Comparison of ENCODE assay signal across 20 cellular contexts in the genomic region with DNA sequence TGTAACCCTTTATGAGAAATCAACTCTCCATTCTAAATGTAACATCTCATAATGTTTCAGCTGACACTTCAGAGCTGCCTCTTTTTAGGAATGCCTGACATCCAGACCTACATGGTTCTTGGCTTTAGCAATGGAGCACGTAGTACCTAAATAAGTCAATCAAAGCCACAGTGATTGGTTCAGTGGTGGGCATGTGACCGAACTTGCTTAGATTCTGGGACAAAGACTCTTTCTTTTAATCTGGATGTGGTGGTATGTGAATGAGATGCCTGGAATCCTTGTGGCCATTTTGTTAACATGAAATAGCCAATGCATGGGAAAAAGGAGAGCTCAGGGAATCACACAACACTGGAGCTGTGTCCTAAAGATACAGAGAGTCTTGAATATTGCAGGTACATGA. TPM values are rescaled to one million over a fixed set of nuclear protein-coding genes. Genes with fewer than 3 reads are reported as not detected.
DNase-seq lines count a peak whose midpoint lies in the region; ATAC-seq and TF ChIP-seq lines count a peak whose summit lies in the region.
"Had no signal": no experiment of that assay in that cellular context is flagged by ENCODE, and none has a peak within 500 bp of the region (broad histone marks: within the 10 kb centered on the region; RNA-seq: fewer than 3 reads in every experiment).

No MANE protein-coding gene starts in this region.

- no peaks in the 10 kb centered on the region for H3K27me3 Mint-ChIP-seq in activated CD4-positive, alpha-beta memory T cell treated with anti-CD3 and anti-CD28 coated beads for 36 hours
- no peaks in the 10 kb centered on the region for H3K27me3 Mint-ChIP-seq in activated CD4-positive, alpha-beta memory T cell treated with anti-CD3 and anti-CD28 coated beads, Interleukin-2, amount 10 ng/mL, durations not matched to agents 7 days and 5 days
- H3K27me3 Mint-ChIP-seq in CD8-positive, alpha-beta memory T cell: no peaks in the 10 kb centered on the region
- H3K27me3 Mint-ChIP-seq in effector memory CD8-positive, alpha-beta T cell: no peaks in the 10 kb centered on the region
- H3K27me3 Mint-ChIP-seq in nephron progenitor cell (ENCODE audit: low read depth, poor library complexity): peaks cover 4% of the 10 kb centered on the region
- H3K27me3 Mint-ChIP-seq: B cell; CD4-positive, alpha-beta memory T cell had no signal

- no peak overlapping the region for H3K27ac ChIP-seq in CD8-positive, alpha-beta memory T cell (ENCODE audit: low read depth, low read length)
- H3K27ac ChIP-seq in substantia nigra (ENCODE audit: low read depth, low read length, poor library complexity, severe bottlenecking): no peak overlapping the region
- H3K27ac ChIP-seq: Peyer's patch had no signal

- no peaks in the 10 kb centered on the region for H3K9me3 ChIP-seq in CD8-positive, alpha-beta memory T cell (ENCODE audit: low read length)
- H3K9me3 ChIP-seq: Peyer's patch had no signal

- H3K36me3 ChIP-seq in CD8-positive, alpha-beta memory T cell (ENCODE audit: insufficient read depth, low read length): no peaks in the 10 kb centered on the region
- H3K36me3 ChIP-seq: Peyer's patch had no signal

- ATAC-seq in effector memory CD8-positive, alpha-beta T cell (replicated peaks): no peak
- ATAC-seq in HG02870 (IDR thresholded peaks at IDR 0.05; ENCODE audit: unreplicated experiment): no peak
- ATAC-seq: K562 had no signal

- no peak for DNase-seq in activated CD4-positive, alpha-beta memory T cell treated with anti-CD3 and anti-CD28 coated beads for 36 hours
- no peak for DNase-seq in activated CD4-positive, alpha-beta memory T cell treated with anti-CD3 and anti-CD28 coated beads, Interleukin-2, amount 10 ng/mL, durations not matched to agents 7 days and 5 days
- no peak for DNase-seq in CD8-positive, alpha-beta memory T cell
- no peak for DNase-seq in effector memory CD8-positive, alpha-beta T cell
- DNase-seq in nephron progenitor cell: no peak
- DNase-seq in NCI-H1694 (lab: John Stamatoyannopoulos, UW): no peak
- DNase-seq in substantia nigra (lab: John Stamatoyannopoulos, UW): no peak
- DNase-seq: 8988T; CD4-positive, alpha-beta memory T cell; DMS79; NCI-H1092 treated with DMSO at 0.1 percent for 48 hours; NCI-H146; NCI-H2081 treated with DMSO at 0.1 percent for 48 hours; NCI-H748 treated with DMSO at 0.1 percent for 48 hours; NK-92 treated with Interleukin-12 subunit alpha and Interleukin-12 subunit beta, amount 100 ng/mL, for 24 hours; Peyer's patch had no signal

- POLR2A ChIA-PET in activated CD4-positive, alpha-beta memory T cell treated with anti-CD3 and anti-CD28 coated beads for 36 hours (lab: Charles Lee): interaction anchor here (1.0 to 1.1 kb wide), 2 partner anchors 7 to 10 kb away, joined by 3 to 4 read pairs; no protein-coding TSS in a partner anchor
- POLR2A ChIA-PET in activated CD4-positive, alpha-beta memory T cell treated with anti-CD3 and anti-CD28 coated beads, Interleukin-2, amount 10 ng/mL, durations not matched to agents 7 days and 5 days (lab: Charles Lee): interaction anchor here (1.3 to 2.1 kb wide), 3 partner anchors 8 to 24 kb away, joined by 3 to 7 read pairs (median 6); a partner anchor contains a TSS
- POLR2A ChIA-PET in CD8-positive, alpha-beta memory T cell (lab: Charles Lee): no interaction called here

- peak overlapping the region; percentile 13 for H3K27ac Mint-ChIP-seq in activated CD4-positive, alpha-beta memory T cell treated with anti-CD3 and anti-CD28 coated beads for 36 hours
- no peak overlapping the region for H3K27ac Mint-ChIP-seq in activated CD4-positive, alpha-beta memory T cell treated with anti-CD3 and anti-CD28 coated beads, Interleukin-2, amount 10 ng/mL, durations not matched to agents 7 days and 5 days
- H3K27ac Mint-ChIP-seq in CD8-positive, alpha-beta memory T cell: peak overlapping the region; percentile 4 to 97 (median 84)
- peak overlapping the region; percentile 35 to 87 for H3K27ac Mint-ChIP-seq in effector memory CD8-positive, alpha-beta T cell
- H3K27ac Mint-ChIP-seq in nephron progenitor cell: peak overlapping the region; percentile 38
- H3K27ac Mint-ChIP-seq: B cell had no signal

- peaks cover 40% of the 10 kb centered on the region for H3K4me1 Mint-ChIP-seq in activated CD4-positive, alpha-beta memory T cell treated with anti-CD3 and anti-CD28 coated beads for 36 hours (ENCODE audit: low read depth)
- H3K4me1 Mint-ChIP-seq in activated CD4-positive, alpha-beta memory T cell treated with anti-CD3 and anti-CD28 coated beads, Interleukin-2, amount 10 ng/mL, durations not matched to agents 7 days and 5 days: peaks cover 23% of the 10 kb centered on the region
- peaks cover 83 to 90% (median 87%) of the 10 kb centered on the region in 3 donors for H3K4me1 Mint-ChIP-seq in CD8-positive, alpha-beta memory T cell
- H3K4me1 Mint-ChIP-seq in effector memory CD8-positive, alpha-beta T cell (ENCODE audit: low read depth in 2 of 2): peaks cover 44 to 63% of the 10 kb centered on the region in 2 donors
- H3K4me1 Mint-ChIP-seq in nephron progenitor cell: peaks cover 17% of the 10 kb centered on the region

- peaks cover 23% of the 10 kb centered on the region for H3K4me1 ChIP-seq in CD8-positive, alpha-beta memory T cell (ENCODE audit: insufficient read depth, low read length)
- H3K4me1 ChIP-seq: Peyer's patch had no signal

- TF ChIP-seq CTCF in nephron progenitor cell (IDR thresholded peaks at IDR 0.05): no peak

- no peak overlapping the region for H3K4me3 ChIP-seq in CD8-positive, alpha-beta memory T cell (ENCODE audit: low read length)
- H3K4me3 ChIP-seq: K562, Peyer's patch had no signal

- no peak overlapping the region for H3K4me3 Mint-ChIP-seq in activated CD4-positive, alpha-beta memory T cell treated with anti-CD3 and anti-CD28 coated beads for 36 hours
- no peak overlapping the region for H3K4me3 Mint-ChIP-seq in activated CD4-positive, alpha-beta memory T cell treated with anti-CD3 and anti-CD28 coated beads, Interleukin-2, amount 10 ng/mL, durations not matched to agents 7 days and 5 days
- peak overlapping the region in 3 of 7 donors; percentile 12 to 69 (median 52) for H3K4me3 Mint-ChIP-seq in CD8-positive, alpha-beta memory T cell
- no peak overlapping the region for H3K4me3 Mint-ChIP-seq in effector memory CD8-positive, alpha-beta T cell
- H3K4me3 Mint-ChIP-seq in nephron progenitor cell: no peak overlapping the region
- H3K4me3 Mint-ChIP-seq: B cell; CD4-positive, alpha-beta memory T cell had no signal

- intact Hi-C loops in activated CD4-positive, alpha-beta memory T cell treated with anti-CD3 and anti-CD28 coated beads for 36 hours (cut with micrococcal nuclease): no loop called here

- H3K27me3 ChIP-seq in CD8-positive, alpha-beta memory T cell (ENCODE audit: insufficient read depth, low read length, poor library complexity, severe bottlenecking): no peaks in the 10 kb centered on the region
- H3K27me3 ChIP-seq: Peyer's patch had no signal

- H3K36me3 Mint-ChIP-seq in activated CD4-positive, alpha-beta memory T cell treated with anti-CD3 and anti-CD28 coated beads for 36 hours: peaks cover 21% of the 10 kb centered on the region
- peaks cover 58% of the 10 kb centered on the region for H3K36me3 Mint-ChIP-seq in activated CD4-positive, alpha-beta memory T cell treated with anti-CD3 and anti-CD28 coated beads, Interleukin-2, amount 10 ng/mL, durations not matched to agents 7 days and 5 days (ENCODE audit: low read depth)
- H3K36me3 Mint-ChIP-seq in CD8-positive, alpha-beta memory T cell: peaks cover 17 to 41% (median 22%) of the 10 kb centered on the region in 3 donors
- H3K36me3 Mint-ChIP-seq in effector memory CD8-positive, alpha-beta T cell (ENCODE audit: insufficient read depth): peaks cover 32% of the 10 kb centered on the region
- peaks cover 10% of the 10 kb centered on the region for H3K36me3 Mint-ChIP-seq in nephron progenitor cell (ENCODE audit: low read depth)

- CTCF ChIA-PET in activated CD4-positive, alpha-beta memory T cell treated with anti-CD3 and anti-CD28 coated beads for 36 hours (lab: Charles Lee): interaction anchor here (0.7 to 7.9 kb wide), 4 partner anchors 23 to 173 kb away, joined by 3 to 76 read pairs (median 4); no protein-coding TSS in a partner anchor
- CTCF ChIA-PET in activated CD4-positive, alpha-beta memory T cell treated with anti-CD3 and anti-CD28 coated beads, Interleukin-2, amount 10 ng/mL, durations not matched to agents 7 days and 5 days (lab: Charles Lee): interaction anchor here (1.2 to 1.5 kb wide), 2 partner anchors 10 to 173 kb away, joined by 3 to 4 read pairs; no protein-coding TSS in a partner anchor
- CTCF ChIA-PET in CD8-positive, alpha-beta memory T cell (lab: Charles Lee): interaction anchor here (1.0 to 1.3 kb wide), 2 partner anchors 10 to 152 kb away, joined by 3 to 5 read pairs; no protein-coding TSS in a partner anchor

- no peaks in the 10 kb centered on the region for H3K9me3 Mint-ChIP-seq in activated CD4-positive, alpha-beta memory T cell treated with anti-CD3 and anti-CD28 coated beads for 36 hours
- no peaks in the 10 kb centered on the region for H3K9me3 Mint-ChIP-seq in activated CD4-positive, alpha-beta memory T cell treated with anti-CD3 and anti-CD28 coated beads, Interleukin-2, amount 10 ng/mL, durations not matched to agents 7 days and 5 days
- no peaks in the 10 kb centered on the region for H3K9me3 Mint-ChIP-seq in CD8-positive, alpha-beta memory T cell
- H3K9me3 Mint-ChIP-seq in effector memory CD8-positive, alpha-beta T cell: no peaks in the 10 kb centered on the region
- H3K9me3 Mint-ChIP-seq in nephron progenitor cell: peaks cover 13% of the 10 kb centered on the region

RNA-seq across cellular contexts. Expression of a gene that starts 11.8 kb away (rescaled TPM):
- 10 to 100 TPM; 13.4 to 13.7 TPM for total RNA-seq in activated CD4-positive, alpha-beta memory T cell treated with anti-CD3 and anti-CD28 coated beads for 36 hours
- total RNA-seq in activated CD4-positive, alpha-beta memory T cell treated with anti-CD3 and anti-CD28 coated beads, Interleukin-2, amount 10 ng/mL, durations not matched to agents 7 days and 5 days: 10 to 100 TPM; 22.9 to 23.7 TPM
- total RNA-seq in CD8-positive, alpha-beta memory T cell: 10 to 100 TPM; 15.2 to 16.1 TPM
- polyA plus RNA-seq in CD8-positive, alpha-beta memory T cell: 40.4 TPM
- total RNA-seq: H1 had no signal
- polyA plus RNA-seq: H1 had no signal

RNA-seq across cellular contexts. Expression of a gene that starts 23.8 kb away (rescaled TPM):
- total RNA-seq in activated CD4-positive, alpha-beta memory T cell treated with anti-CD3 and anti-CD28 coated beads for 36 hours: 10 to 100 TPM; 14.4 to 14.7 TPM
- total RNA-seq in activated CD4-positive, alpha-beta memory T cell treated with anti-CD3 and anti-CD28 coated beads, Interleukin-2, amount 10 ng/mL, durations not matched to agents 7 days and 5 days: 10 to 100 TPM; 24.3 to 27.6 TPM
- total RNA-seq in CD8-positive, alpha-beta memory T cell: 10 to 100 TPM; 12.4 to 13.0 TPM
- polyA plus RNA-seq in CD8-positive, alpha-beta memory T cell: 27.7 TPM
